Comparison of ENCODE assay signal across 19 cellular contexts in genomic region chr9:83772860-83773259, GRCh38. TPM values are rescaled to one million over a fixed set of nuclear protein-coding genes. Genes with fewer than 3 reads are reported as not detected.
A peak's percentile ranks its signal among the peaks of the same experiment; 100 is the strongest.
DNase-seq lines count a peak whose midpoint lies in the region; ATAC-seq and FAIRE-seq lines count a peak whose summit lies in the region.
"Had no signal": no experiment of that assay in that cellular context is flagged by ENCODE, and none has a peak within 500 bp of the region (broad histone marks: within the 10 kb centered on the region; RNA-seq: fewer than 3 reads in every experiment).

No MANE protein-coding gene starts in this region.

- in situ Hi-C loops in KBM-7 (cut with MboI; ENCODE audit: low pct_unique_long_range_greater_than_20kb, low sequenced_read_pairs): no loop called here

- no peak overlapping the region for H3K4me3 Mint-ChIP-seq in activated T-helper 17 cell treated with anti-CD3 and anti-CD28 coated beads, Interleukin-2, amount 50 U/mL, for 72 hours
- H3K4me3 Mint-ChIP-seq: B cell; CD4-positive, alpha-beta T cell; CD8-positive, alpha-beta T cell had no signal

- no peak overlapping the region for H3K27ac Mint-ChIP-seq in activated T-helper 17 cell treated with anti-CD3 and anti-CD28 coated beads, Interleukin-2, amount 50 U/mL, for 72 hours
- H3K27ac Mint-ChIP-seq: B cell; CD4-positive, alpha-beta T cell; CD8-positive, alpha-beta T cell had no signal

- H3K4me1 Mint-ChIP-seq in activated T-helper 17 cell treated with anti-CD3 and anti-CD28 coated beads, Interleukin-2, amount 50 U/mL, for 72 hours: no peaks in the 10 kb centered on the region
- H3K4me1 Mint-ChIP-seq: B cell had no signal

- H3K27me3 Mint-ChIP-seq in activated T-helper 17 cell treated with anti-CD3 and anti-CD28 coated beads, Interleukin-2, amount 50 U/mL, for 72 hours: no peaks in the 10 kb centered on the region
- H3K27me3 Mint-ChIP-seq: B cell; CD4-positive, alpha-beta T cell had no signal

- peak; percentile 21 for ATAC-seq in activated T-helper 17 cell treated with anti-CD3 and anti-CD28 coated beads, Interleukin-2, amount 50 U/mL, for 72 hours (replicated peaks)
- ATAC-seq: A549; CD8-positive, alpha-beta T cell had no signal

- peak; percentile 58 for FAIRE-seq in GM18507 (lab: Jason Lieb, UNC)
- FAIRE-seq in islet of Langerhans (lab: Jason Lieb, UNC): peak; percentile 5
- FAIRE-seq: A549, D721Med, G401.6, GM12892, GM19239 had no signal

- no peaks in the 10 kb centered on the region for H3K9me3 Mint-ChIP-seq in activated T-helper 17 cell treated with anti-CD3 and anti-CD28 coated beads, Interleukin-2, amount 50 U/mL, for 72 hours
- H3K9me3 Mint-ChIP-seq: CD4-positive, alpha-beta T cell; CD8-positive, alpha-beta T cell had no signal

- DNase-seq in GM18507 (ENCODE audit: extremely low spot score, insufficient read length, low read depth): no peak
- DNase-seq in LoVo (ENCODE audit: low spot score): no peak
- no peak for DNase-seq in KBM-7
- no peak for DNase-seq in islet precursor cell
- DNase-seq: AML-193; Caco-2; Calu3; CD4-positive, alpha-beta T cell; CD8-positive, alpha-beta T cell; DMS79 treated with DMSO at 0.1 percent for 48 hours; GF-D8 had no signal

- no peaks in the 10 kb centered on the region for H3K36me3 Mint-ChIP-seq in activated T-helper 17 cell treated with anti-CD3 and anti-CD28 coated beads, Interleukin-2, amount 50 U/mL, for 72 hours (ENCODE audit: low read depth)

RNA-seq across cellular contexts. Expression of gene GKAP1, which starts 44.7 kb away (rescaled TPM):
- 1 to 10 TPM; 3.3 to 5.6 TPM for total RNA-seq in activated T-helper 17 cell treated with anti-CD3 and anti-CD28 coated beads, Interleukin-2, amount 50 U/mL, for 72 hours
